2 cellular contexts compared by ENCODE assay signal in genomic region chr2:234436482-234436837, GRCh38.
TF ChIP-seq lines count a peak whose summit lies in the region.

No MANE protein-coding gene starts in this region.

TF ChIP-seq in IMR-90, 13 proteins besides CTCF, POLR2A, EP300 and RAD21:
- no peak for TF ChIP-seq MXI1 (IDR thresholded peaks at IDR 0.05; ENCODE audit: borderline replicate concordance, low read depth, low read length)
- no peak for TF ChIP-seq ELK1 (IDR thresholded peaks at IDR 0.05; ENCODE audit: borderline replicate concordance, low read depth, low read length)
- TF ChIP-seq USF2 (IDR thresholded peaks at IDR 0.05; ENCODE audit: low read depth, low read length): no peak
- no peak for TF ChIP-seq CEBPB (IDR thresholded peaks at IDR 0.05; ENCODE audit: low read depth, low read length)
- no peak for TF ChIP-seq CHD1 (IDR thresholded peaks at IDR 0.05; ENCODE audit: low read depth, low read length)
- TF ChIP-seq RFX5 (IDR thresholded peaks at IDR 0.05; ENCODE audit: low read depth, low read length): no peak
- no peak for TF ChIP-seq NFE2L2 (IDR thresholded peaks at IDR 0.05; ENCODE audit: low read depth, low read length)
- no peak for TF ChIP-seq FOS (IDR thresholded peaks at IDR 0.05; ENCODE audit: low read depth, low read length)
- TF ChIP-seq MAFK (IDR thresholded peaks at IDR 0.05; ENCODE audit: low read depth, low read length): no peak
- no peak for TF ChIP-seq MAZ (IDR thresholded peaks at IDR 0.05; ENCODE audit: borderline replicate concordance, low read depth, low read length)
- no peak for TF ChIP-seq BHLHE40 (IDR thresholded peaks at IDR 0.05; ENCODE audit: low read depth, low read length)
- TF ChIP-seq RCOR1 (IDR thresholded peaks at IDR 0.05; ENCODE audit: insufficient replicate concordance, low read length): no peak
- no peak for TF ChIP-seq SMC3 (IDR thresholded peaks at IDR 0.05; ENCODE audit: low read depth, low read length)

TF ChIP-seq in SK-N-SH treated with all-trans-retinoic acid at 6 μM for 48 hours, 23 proteins besides CTCF, POLR2A, EP300 and RAD21:
- TF ChIP-seq OSR1 (CRISPR knock-in tag; IDR thresholded peaks at IDR 0.05) (no peak), GLIS3 (CRISPR knock-in tag; IDR thresholded peaks at IDR 0.05) (no peak), RARB (CRISPR knock-in tag; IDR thresholded peaks at IDR 0.05) (no peak)
